ENCODE assay signal across 37 cellular contexts in the genomic region with DNA sequence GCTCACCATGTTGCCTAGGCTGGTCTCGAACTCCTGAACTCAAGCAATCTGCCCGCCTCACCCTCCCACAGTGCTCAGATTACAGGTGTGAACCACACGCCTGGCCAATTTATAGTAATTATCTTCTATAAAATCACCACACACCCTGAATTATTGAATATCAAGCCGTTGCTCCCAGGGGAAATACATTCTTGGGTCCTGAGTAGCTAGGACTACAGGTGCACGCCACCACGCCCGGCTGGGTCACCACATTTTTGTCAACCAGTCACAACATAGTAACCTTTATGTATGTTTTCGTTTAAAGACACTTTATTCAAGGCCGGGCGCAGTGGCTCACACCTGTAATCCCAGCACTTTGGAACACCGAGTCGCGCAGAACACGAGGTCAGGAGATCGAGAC. TPM values are rescaled to one million over a fixed set of nuclear protein-coding genes. Genes with fewer than 3 reads are reported as not detected.
"Had no signal": no experiment of that assay in that cellular context is flagged by ENCODE, and none has a peak within 500 bp of the region (broad histone marks: within the 10 kb centered on the region; RNA-seq: fewer than 3 reads in every experiment).

No MANE protein-coding gene starts in this region.

- H3K4me3 ChIP-seq: MG63 had no signal

- H3K36me3 ChIP-seq: MG63 had no signal

- H3K27me3 ChIP-seq: MG63 had no signal

- DNase-seq: Karpas-422, Kasumi-1, MG63, MM.1S, MV-4-11, NCI-H1048, NCI-H1092, NCI-H1092 treated with DMSO at 0.1 percent for 48 hours, NCI-H1105, NCI-H1105 treated with DMSO at 0.1 percent for 48 hours, NCI-H1417, NCI-H1417 treated with DMSO at 0.1 percent for 48 hours, NCI-H1436, NCI-H1436 treated with DMSO at 0.1 percent for 48 hours, NCI-H146, NCI-H1694, NCI-H1694 treated with DMSO at 0.1 percent for 48 hours, NCI-H187, NCI-H187 treated with DMSO at 0.1 percent for 48 hours, NCI-H1930, NCI-H2029, NCI-H2029 treated with DMSO at 0.1 percent for 48 hours, NCI-H2081, NCI-H2081 treated with DMSO at 0.1 percent for 48 hours, NCI-H2107, NCI-H2171, NCI-H2171 treated with DMSO at 0.1 percent for 48 hours, NCI-H2227 treated with DMSO at 0.1 percent for 48 hours, NCI-H226, NCI-H345, NCI-H446, NCI-H446 treated with DMSO at 0.1 percent for 48 hours, NCI-H510A, NCI-H510A treated with DMSO at 0.1 percent for 48 hours had no signal

- H3K9me3 ChIP-seq: MG63 had no signal

RNA-seq across cellular contexts. Expression of a gene that starts 8.3 kb away (rescaled TPM):
- total RNA-seq: LHCN-M2, M059J, NCI-H460 had no signal
